Comparison of ENCODE assay signal across 15 cellular contexts in genomic region chr3:35524851-35525250, GRCh38.
"Had no signal": no experiment of that assay in that cellular context is flagged by ENCODE, and none has a peak within 500 bp of the region (broad histone marks: within the 10 kb centered on the region; RNA-seq: fewer than 3 reads in every experiment).

No MANE protein-coding gene starts in this region.

- H3K9me3 ChIP-seq: ascending aorta, colonic mucosa, gastrocnemius medialis, right atrium auricular region, thyroid gland, uterus had no signal

- H3K36me3 ChIP-seq: ascending aorta, colonic mucosa, gastrocnemius medialis, right atrium auricular region, thyroid gland, uterus had no signal

- H3K4me1 ChIP-seq: ascending aorta, colonic mucosa, gastrocnemius medialis, parathyroid adenoma, right atrium auricular region, thyroid gland, uterus had no signal

- H3K79me2 ChIP-seq: parathyroid adenoma had no signal

- H3K27me3 ChIP-seq: ascending aorta, colonic mucosa, gastrocnemius medialis, right atrium auricular region, thyroid gland, uterus had no signal

- H3K4me3 ChIP-seq: ascending aorta, colonic mucosa, gastrocnemius medialis, right atrium auricular region, thyroid gland, uterus had no signal

- H3K9ac ChIP-seq: parathyroid adenoma had no signal

- DNase-seq: activated CD4-positive, alpha-beta memory T cell treated with anti-CD3 and anti-CD28 coated beads, Interleukin-2, amount 10 ng/mL, durations not matched to agents 7 days and 5 days; activated naive CD4-positive, alpha-beta T cell; activated naive CD8-positive, alpha-beta T cell treated with anti-CD3 and anti-CD28 coated beads, Interleukin-2, amount 50 U/mL, for 24 hours; activated T-cell treated with anti-CD3 and anti-CD28 coated beads, Interleukin-2, amount 50 U/mL, for 48 hours; colonic mucosa; effector CD4-positive, alpha-beta T cell; gastrocnemius medialis; left colon; T-helper 9 cell; thyroid gland; uterus had no signal

- H3K27ac ChIP-seq: ascending aorta, colonic mucosa, gastrocnemius medialis, parathyroid adenoma, right atrium auricular region, thyroid gland, uterus had no signal

- ATAC-seq: activated naive CD8-positive, alpha-beta T cell treated with anti-CD3 and anti-CD28 coated beads, Interleukin-2, amount 50 U/mL, for 24 hours; gastrocnemius medialis; left colon; stimulated activated effector memory CD8-positive, alpha-beta T cell treated with anti-CD3 and anti-CD28 coated beads, Interleukin-12 subunit alpha, Interleukin-12 subunit beta, amount 100 ng/mL, for 72 hours had no signal

- H2AFZ ChIP-seq: parathyroid adenoma had no signal
